Comparison of ENCODE assay signal across 8 cellular contexts in genomic region chr19:39506944-39507714, GRCh38.
DNase-seq lines count a peak whose midpoint lies in the region; ATAC-seq lines count a peak whose summit lies in the region.

No MANE protein-coding gene starts in this region.

- DNase-seq in DMS114 treated with DMSO at 0.1 percent for 48 hours (lab: John Stamatoyannopoulos, UW; ENCODE audit: unreplicated experiment), result peak; percentile 80
- peak; percentile 63 for DNase-seq in HS-27A (ENCODE audit: low read depth)
- peak; percentile 96 for DNase-seq in SHP77 (lab: John Stamatoyannopoulos, UW)
- peak in 31 of 58 donors; percentile 4 to 56 (median 28) for DNase-seq in anterior cingulate cortex (lab: John Stamatoyannopoulos, UW)
- DNase-seq in stimulated activated CD4-positive, alpha-beta T cell treated with anti-CD3 and anti-CD28 coated beads, Interleukin-15, amount 100 ng/mL, for 24 hours, result peak; percentile 82
- no peak for DNase-seq in NCI-H1092 treated with DMSO at 0.1 percent for 48 hours (lab: John Stamatoyannopoulos, UW)

- H3K9me3 ChIP-seq in iPS-18a (ENCODE audit: control insufficient read depth, low read depth, low read length), result no peaks in the 10 kb centered on the region

- H3K27me3 ChIP-seq in iPS-18a (ENCODE audit: control insufficient read depth, insufficient read depth, low read length), result peaks cover 72% of the 10 kb centered on the region

- H3K4me1 ChIP-seq in iPS-18a (ENCODE audit: control insufficient read depth, low read depth, low read length), result no peaks in the 10 kb centered on the region

- no peak overlapping the region for H3K27ac ChIP-seq in iPS-18a (ENCODE audit: low read length)

- peak overlapping the region; percentile 38 for H3K4me3 ChIP-seq in iPS-18a (ENCODE audit: low read length)

- ATAC-seq in GM19395 (IDR thresholded peaks at IDR 0.05; ENCODE audit: unreplicated experiment), result no peak

- H3K36me3 ChIP-seq in iPS-18a (ENCODE audit: control insufficient read depth, low read depth, low read length), result no peaks in the 10 kb centered on the region

- H3K9ac ChIP-seq in iPS-18a (ENCODE audit: low read length), result no peak overlapping the region
